ENCODE assay signal across 8 cellular contexts in genomic region chr19:41792513-41793413, GRCh38. TPM values are rescaled to one million over a fixed set of nuclear protein-coding genes. Genes with fewer than 3 reads are reported as not detected.
DNase-seq lines count a peak whose midpoint lies in the region; ATAC-seq and TF ChIP-seq lines count a peak whose summit lies in the region.

No MANE protein-coding gene starts in this region.

- peaks cover 14% of the 10 kb centered on the region for H3K4me1 Mint-ChIP-seq in activated T-helper 1 cell treated with anti-CD3 and anti-CD28 coated beads, Interleukin-12 subunit alpha, Interleukin-12 subunit beta, Interleukin-2, Interleukin-4 antibody, amounts not matched to agents 30 ng/mL and 10 ng/mL and 1 ng/mL, durations not matched to agents 14 hours and 24 hours and 36 hours (ENCODE audit: low read depth)

- no peak overlapping the region for H3K4me3 Mint-ChIP-seq in activated T-helper 1 cell treated with anti-CD3 and anti-CD28 coated beads, Interleukin-12 subunit alpha, Interleukin-12 subunit beta, Interleukin-2, Interleukin-4 antibody, amounts not matched to agents 30 ng/mL and 10 ng/mL and 1 ng/mL, durations not matched to agents 14 hours and 24 hours and 36 hours

- TF ChIP-seq CTCF in 22Rv1 (IDR thresholded peaks at IDR 0.05) (peak; percentile 89), GM12874 (IDR thresholded peaks at IDR 0.05; ENCODE audit: insufficient read depth, low read depth, low read length) (peak; percentile 86)

- H3K27ac ChIP-seq in 22Rv1: no peak overlapping the region

- no peaks in the 10 kb centered on the region for H3K36me3 Mint-ChIP-seq in activated T-helper 1 cell treated with anti-CD3 and anti-CD28 coated beads, Interleukin-12 subunit alpha, Interleukin-12 subunit beta, Interleukin-2, Interleukin-4 antibody, amounts not matched to agents 30 ng/mL and 10 ng/mL and 1 ng/mL, durations not matched to agents 14 hours and 24 hours and 36 hours (ENCODE audit: low read depth)

- H3K27ac Mint-ChIP-seq in activated T-helper 1 cell treated with anti-CD3 and anti-CD28 coated beads, Interleukin-12 subunit alpha, Interleukin-12 subunit beta, Interleukin-2, Interleukin-4 antibody, amounts not matched to agents 30 ng/mL and 10 ng/mL and 1 ng/mL, durations not matched to agents 14 hours and 24 hours and 36 hours: no peak overlapping the region

- ATAC-seq in sciatic nerve: no peak

- intact Hi-C loops in activated T-helper 1 cell treated with anti-CD3 and anti-CD28 coated beads, Interleukin-12 subunit alpha, Interleukin-12 subunit beta, Interleukin-2, Interleukin-4 antibody, amounts not matched to agents 30 ng/mL and 10 ng/mL and 1 ng/mL, durations not matched to agents 14 hours and 24 hours and 36 hours (cut with micrococcal nuclease): loop anchor here (1.0 to 5.0 kb wide), 3 partner anchors 29 to 159 kb away; no protein-coding TSS in a partner anchor
- intact Hi-C loops in sciatic nerve (cut with DNase I): no loop called here

- H3K27me3 Mint-ChIP-seq in activated T-helper 1 cell treated with anti-CD3 and anti-CD28 coated beads, Interleukin-12 subunit alpha, Interleukin-12 subunit beta, Interleukin-2, Interleukin-4 antibody, amounts not matched to agents 30 ng/mL and 10 ng/mL and 1 ng/mL, durations not matched to agents 14 hours and 24 hours and 36 hours (ENCODE audit: insufficient read depth): peaks cover 51% of the 10 kb centered on the region

- peak; percentile 24 for DNase-seq in NOMO-1 treated with dmso at 0.1 percent for 144 hours (lab: John Stamatoyannopoulos, UW; ENCODE audit: unreplicated experiment)
- DNase-seq in activated T-helper 1 cell treated with anti-CD3 and anti-CD28 coated beads, Interleukin-12 subunit alpha, Interleukin-12 subunit beta, Interleukin-2, Interleukin-4 antibody, amounts not matched to agents 30 ng/mL and 10 ng/mL and 1 ng/mL, durations not matched to agents 14 hours and 24 hours and 36 hours (ENCODE audit: low spot score): peak; percentile 45
- peak; percentile 69 for DNase-seq in germinal center (ENCODE audit: low spot score)
- peak; percentile 67 for DNase-seq in sciatic nerve (ENCODE audit: low spot score)
- no peak for DNase-seq in NCI-H2171 (lab: John Stamatoyannopoulos, UW)
- no peak for DNase-seq in SKM-1 (lab: John Stamatoyannopoulos, UW; ENCODE audit: unreplicated experiment)

- no peaks in the 10 kb centered on the region for H3K9me3 Mint-ChIP-seq in activated T-helper 1 cell treated with anti-CD3 and anti-CD28 coated beads, Interleukin-12 subunit alpha, Interleukin-12 subunit beta, Interleukin-2, Interleukin-4 antibody, amounts not matched to agents 30 ng/mL and 10 ng/mL and 1 ng/mL, durations not matched to agents 14 hours and 24 hours and 36 hours

RNA-seq across cellular contexts. Expression of gene CEACAM3, which starts 3.6 kb away (rescaled TPM):
- total RNA-seq in activated T-helper 1 cell treated with anti-CD3 and anti-CD28 coated beads, Interleukin-12 subunit alpha, Interleukin-12 subunit beta, Interleukin-2, Interleukin-4 antibody, amounts not matched to agents 30 ng/mL and 10 ng/mL and 1 ng/mL, durations not matched to agents 14 hours and 24 hours and 36 hours: not detected in 2 replicates
- 3.3 TPM for total RNA-seq in sciatic nerve

RNA-seq across cellular contexts. Expression of gene CEACAM6, which starts 37.4 kb away (rescaled TPM):
- not detected in 2 replicates for total RNA-seq in activated T-helper 1 cell treated with anti-CD3 and anti-CD28 coated beads, Interleukin-12 subunit alpha, Interleukin-12 subunit beta, Interleukin-2, Interleukin-4 antibody, amounts not matched to agents 30 ng/mL and 10 ng/mL and 1 ng/mL, durations not matched to agents 14 hours and 24 hours and 36 hours
- 1.1 TPM for total RNA-seq in sciatic nerve

RNA-seq across cellular contexts. Expression of gene LYPD4, which starts 51.7 kb away (rescaled TPM):
- total RNA-seq in activated T-helper 1 cell treated with anti-CD3 and anti-CD28 coated beads, Interleukin-12 subunit alpha, Interleukin-12 subunit beta, Interleukin-2, Interleukin-4 antibody, amounts not matched to agents 30 ng/mL and 10 ng/mL and 1 ng/mL, durations not matched to agents 14 hours and 24 hours and 36 hours: not detected in 2 replicates
- not detected for total RNA-seq in sciatic nerve

RNA-seq across cellular contexts. Expression of gene DMRTC2, which starts 52.1 kb away (rescaled TPM):
- total RNA-seq in activated T-helper 1 cell treated with anti-CD3 and anti-CD28 coated beads, Interleukin-12 subunit alpha, Interleukin-12 subunit beta, Interleukin-2, Interleukin-4 antibody, amounts not matched to agents 30 ng/mL and 10 ng/mL and 1 ng/mL, durations not matched to agents 14 hours and 24 hours and 36 hours: not detected in 2 replicates
- not detected for total RNA-seq in sciatic nerve

Comparison
In these comparisons a context has a peak if more than half of its experiments do, and no peak if none do; other contexts are left out.
1. DNase-seq: peak in NOMO-1 treated with dmso at 0.1 percent for 144 hours (single experiment), activated T-helper 1 cell treated with anti-CD3 and anti-CD28 coated beads, Interleukin-12 subunit alpha, Interleukin-12 subunit beta, Interleukin-2, Interleukin-4 antibody, amounts not matched to agents 30 ng/mL and 10 ng/mL and 1 ng/mL, durations not matched to agents 14 hours and 24 hours and 36 hours (single experiment), germinal center (single experiment) and sciatic nerve (single experiment); none in NCI-H2171 (single experiment) and SKM-1 (single experiment).